8 cellular contexts compared by ENCODE assay signal in genomic region chr12:52005903-52006703, GRCh38. TPM values are rescaled to one million over a fixed set of nuclear protein-coding genes. Genes with fewer than 3 reads are reported as not detected.
DNase-seq lines count a peak whose midpoint lies in the region; ATAC-seq and TF ChIP-seq lines count a peak whose summit lies in the region.

No MANE protein-coding gene starts in this region.

- no peak overlapping the region for H3K14ac ChIP-seq in neuronal stem cell (ENCODE audit: low read length)

- no peak for TF ChIP-seq POLR2A in esophagus muscularis mucosa (IDR thresholded peaks at IDR 0.05; ENCODE audit: low read depth)

- H3K4me2 ChIP-seq in neuronal stem cell (ENCODE audit: insufficient read depth, low read length, poor library complexity, severe bottlenecking) = peak overlapping the region; percentile 96

- H3K18ac ChIP-seq in neuronal stem cell (ENCODE audit: low read length) = peak overlapping the region; percentile 86

- peak; percentile 60 for DNase-seq in NCI-H748 (lab: John Stamatoyannopoulos, UW; ENCODE audit: unreplicated experiment)
- no peak for DNase-seq in NCI-H748 treated with DMSO at 0.1 percent for 48 hours (lab: John Stamatoyannopoulos, UW)
- DNase-seq in RWPE2 (ENCODE audit: low spot score) = no peak
- DNase-seq in esophagus muscularis mucosa (ENCODE audit: extremely low spot score) = no peak
- no peak for DNase-seq in neuronal stem cell (ENCODE audit: low spot score)
- no peak for DNase-seq in stimulated activated CD4-positive, alpha-beta T cell treated with anti-CD3 and anti-CD28 coated beads, Interleukin-1b, Interleukin-23, amount 100 ng/mL, for 48 hours
- DNase-seq in HuH-7.5 (ENCODE audit: low spot score) = no peak

- TF ChIP-seq EP300 in esophagus muscularis mucosa (IDR thresholded peaks at IDR 0.05) = no peak

- H3K36me3 ChIP-seq in RWPE2 (ENCODE audit: low read depth) (no peaks in the 10 kb centered on the region), esophagus muscularis mucosa (peaks cover 0 to 15% (median 2%) of the 10 kb centered on the region in 4 donors), neuronal stem cell (replicated peaks in 1 of 2; ENCODE audit: control insufficient read depth in 2 of 2, insufficient read depth in 2 of 2, low read length in 2 of 2) (peaks cover 0 to 16% of the 10 kb centered on the region in 2 donors)

- H3K27me3 ChIP-seq in RWPE2 (ENCODE audit: insufficient read depth, poor library complexity, severe bottlenecking) = peaks cover 28% of the 10 kb centered on the region
- peaks cover 2 to 39% (median 14%) of the 10 kb centered on the region in 4 donors for H3K27me3 ChIP-seq in esophagus muscularis mucosa
- peaks cover 0 to 29% (median 0%) of the 10 kb centered on the region in 3 experiments for H3K27me3 ChIP-seq in neuronal stem cell (ENCODE audit: control insufficient read depth in 3 of 3, insufficient read depth in 3 of 3, low read depth in 1 of 3, low read length in 3 of 3)

- H4K8ac ChIP-seq in neuronal stem cell (ENCODE audit: low read depth, low read length) = no peak overlapping the region

- H3K4me1 ChIP-seq in RWPE2 (ENCODE audit: insufficient read depth, poor library complexity, severe bottlenecking) = no peaks in the 10 kb centered on the region
- H3K4me1 ChIP-seq in esophagus muscularis mucosa = peaks cover 35 to 70% (median 61%) of the 10 kb centered on the region in 4 donors
- peaks cover 22 to 28% of the 10 kb centered on the region in 2 donors for H3K4me1 ChIP-seq in neuronal stem cell (ENCODE audit: control insufficient read depth in 2 of 2, insufficient read depth in 1 of 2, low read depth in 1 of 2, low read length in 2 of 2)

- H2BK12ac ChIP-seq in neuronal stem cell (ENCODE audit: low read length) = no peak overlapping the region

- H3K4ac ChIP-seq in neuronal stem cell (ENCODE audit: low read length) = no peak overlapping the region

- H3K9ac ChIP-seq in neuronal stem cell (ENCODE audit: low read depth, low read length, poor library complexity) = no peak overlapping the region

- peak overlapping the region; percentile 85 for H2AK5ac ChIP-seq in neuronal stem cell (ENCODE audit: low read depth, low read length)

- H2BK120ac ChIP-seq in neuronal stem cell (ENCODE audit: low read depth, low read length) = no peak overlapping the region

- TF ChIP-seq CTCF in RWPE2 (IDR thresholded peaks at IDR 0.05; ENCODE audit: poor library complexity, severe bottlenecking) (no peak), esophagus muscularis mucosa (IDR thresholded peaks at IDR 0.05) (no peak)

- H3K9me3 ChIP-seq in RWPE2 (ENCODE audit: severe bottlenecking) (no peaks in the 10 kb centered on the region), esophagus muscularis mucosa (no peaks in the 10 kb centered on the region), neuronal stem cell (replicated peaks in 1 of 2; ENCODE audit: control insufficient read depth in 2 of 2, insufficient read depth in 1 of 2, low read depth in 1 of 2, low read length in 2 of 2) (peaks cover 0 to under 1% of the 10 kb centered on the region in 2 donors)

- no peak overlapping the region for H2AFZ ChIP-seq in neuronal stem cell (ENCODE audit: low read length)

- peak overlapping the region; percentile 2 for H2BK15ac ChIP-seq in neuronal stem cell (ENCODE audit: low read length)

- intact Hi-C loops in esophagus muscularis mucosa (cut with DNase I) = loop anchor here (1.0 to 2.0 kb wide), 2 partner anchors 17 to 77 kb away; no protein-coding TSS in a partner anchor

- WGBS in esophagus muscularis mucosa = 42% methylated on average over 24 of the region's 28 CpGs
- WGBS in neuronal stem cell (ENCODE audit: extremely low coverage in 2 of 2, insufficient read length in 2 of 2, insufficient replicate concordance in 1 of 2), 2 donors = no CpG with 5 or more reads among the region's 28 CpGs

- H3K27ac ChIP-seq in RWPE2 (ENCODE audit: poor library complexity, severe bottlenecking) (no peak overlapping the region), esophagus muscularis mucosa (replicated peaks in 1 of 4) (peak overlapping the region; percentile 82 to 90 (median 87)), neuronal stem cell (replicated peaks; ENCODE audit: low read length) (no peak overlapping the region)

- ATAC-seq in HG02884 (IDR thresholded peaks at IDR 0.05; ENCODE audit: unreplicated experiment) (peak; percentile 74), RWPE2 (ENCODE audit: low read depth) (no peak)

- no peak overlapping the region for H2BK5ac ChIP-seq in neuronal stem cell (ENCODE audit: low read length)

- no peak overlapping the region for H3K23ac ChIP-seq in neuronal stem cell (ENCODE audit: low read depth, low read length, poor library complexity)

- H4K91ac ChIP-seq in neuronal stem cell (ENCODE audit: low read depth, low read length, poor library complexity) = no peak overlapping the region

- H3K79me1 ChIP-seq in neuronal stem cell (ENCODE audit: low read depth, low read length) = no peaks in the 10 kb centered on the region

- H3K4me3 ChIP-seq in RWPE2 (ENCODE audit: severe bottlenecking) (peak overlapping the region; percentile 30), esophagus muscularis mucosa (peak overlapping the region; percentile 64 to 90 (median 76)), neuronal stem cell (ENCODE audit: low read length in 2 of 2) (peak overlapping the region in 1 of 2 donors; percentile 71)

RNA-seq across cellular contexts. Expression of gene TAMALIN, which starts 0.6 kb away (rescaled TPM):
- 10 to 100 TPM; 13.3 to 26.9 (median 18.3) TPM for total RNA-seq in esophagus muscularis mucosa
- polyA plus RNA-seq in neuronal stem cell (2013, experiment 1 of 2) = 11.1 TPM
- polyA plus RNA-seq in neuronal stem cell (2013, experiment 2 of 2) = 10.9 TPM

RNA-seq across cellular contexts. Expression of gene NR4A1, which starts 45.1 kb away (rescaled TPM):
- 10 to 100 TPM; 26.2 to 88.1 (median 59.4) TPM for total RNA-seq in esophagus muscularis mucosa
- 46.2 TPM for polyA plus RNA-seq in neuronal stem cell (2013, experiment 1 of 2)
- polyA plus RNA-seq in neuronal stem cell (2013, experiment 2 of 2) = 44.5 TPM

RNA-seq across cellular contexts. Expression of gene ACVR1B, which starts 54.6 kb away (rescaled TPM):
- 10 to 100 TPM in 3 of 4 donors, 1 to 10 TPM in 1; 9.1 to 22.4 (median 13.9) TPM for total RNA-seq in esophagus muscularis mucosa
- polyA plus RNA-seq in neuronal stem cell (2013, experiment 1 of 2) = 12.6 TPM
- 12.7 TPM for polyA plus RNA-seq in neuronal stem cell (2013, experiment 2 of 2)

Comparison
In these comparisons a context has a peak if more than half of its experiments do, and no peak if none do; other contexts are left out.
1. H3K27ac ChIP-seq: peak in esophagus muscularis mucosa (4 of 4); none in RWPE2 (single experiment) and neuronal stem cell (single experiment).